22 cellular contexts compared by ENCODE assay signal in the genomic region with DNA sequence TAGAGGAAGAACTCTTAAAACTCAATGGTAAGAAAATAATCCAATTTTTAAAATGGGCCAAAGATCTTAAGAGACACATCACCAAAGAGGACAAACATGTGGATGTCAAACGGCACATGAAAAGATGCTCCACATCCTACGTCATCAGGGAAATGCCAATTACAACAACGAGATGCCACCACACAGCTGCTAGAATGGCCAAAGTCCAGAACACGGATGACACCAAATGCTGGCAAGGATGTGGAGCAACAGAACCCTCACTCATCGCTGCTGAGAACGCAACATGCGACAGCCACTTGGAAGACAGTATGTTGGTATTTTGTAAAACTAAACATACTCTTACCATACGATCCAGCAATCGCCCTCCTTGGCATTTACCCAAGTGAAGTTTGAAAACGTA.
"Had no signal": no experiment of that assay in that cellular context is flagged by ENCODE, and none has a peak within 500 bp of the region (broad histone marks: within the 10 kb centered on the region; RNA-seq: fewer than 3 reads in every experiment).

No MANE protein-coding gene starts in this region.

- FAIRE-seq: endothelial cell of umbilical vein, small intestine had no signal

- H3K27ac ChIP-seq: colonic mucosa, neutrophil, psoas muscle, stomach, thoracic aorta, transverse colon had no signal

- H3K9me3 ChIP-seq: colonic mucosa, mucosa of descending colon, neutrophil, psoas muscle, stomach, thoracic aorta, transverse colon had no signal

- ATAC-seq: left colon; left ventricle myocardium superior; mucosa of descending colon; naive thymus-derived CD8-positive, alpha-beta T cell; psoas muscle; sciatic nerve had no signal

- H3K36me3 ChIP-seq: colonic mucosa, neutrophil, stomach, thoracic aorta, transverse colon had no signal

- DNase-seq: colonic mucosa; effector CD4-positive, alpha-beta T cell; endodermal cell; erythroblast; foreskin melanocyte; hippocampal formation; left colon; left ventricle myocardium superior; mucosa of descending colon; naive thymus-derived CD8-positive, alpha-beta T cell; psoas muscle; retina; small intestine; stimulated activated CD4-positive, alpha-beta T cell treated with anti-CD3 and anti-CD28 coated beads, Interleukin-12 subunit alpha, Interleukin-12 subunit beta, amount 100 ng/mL, for 4 hours; stimulated activated naive CD4-positive, alpha-beta T cell; stomach; substantia nigra; transverse colon had no signal

- H3K27me3 ChIP-seq: colonic mucosa had no signal

- H3K4me3 ChIP-seq: colonic mucosa, mucosa of descending colon, psoas muscle, stomach, thoracic aorta, transverse colon had no signal

- H3K4me1 ChIP-seq: colonic mucosa, psoas muscle, transverse colon had no signal
